In the genomic region with DNA sequence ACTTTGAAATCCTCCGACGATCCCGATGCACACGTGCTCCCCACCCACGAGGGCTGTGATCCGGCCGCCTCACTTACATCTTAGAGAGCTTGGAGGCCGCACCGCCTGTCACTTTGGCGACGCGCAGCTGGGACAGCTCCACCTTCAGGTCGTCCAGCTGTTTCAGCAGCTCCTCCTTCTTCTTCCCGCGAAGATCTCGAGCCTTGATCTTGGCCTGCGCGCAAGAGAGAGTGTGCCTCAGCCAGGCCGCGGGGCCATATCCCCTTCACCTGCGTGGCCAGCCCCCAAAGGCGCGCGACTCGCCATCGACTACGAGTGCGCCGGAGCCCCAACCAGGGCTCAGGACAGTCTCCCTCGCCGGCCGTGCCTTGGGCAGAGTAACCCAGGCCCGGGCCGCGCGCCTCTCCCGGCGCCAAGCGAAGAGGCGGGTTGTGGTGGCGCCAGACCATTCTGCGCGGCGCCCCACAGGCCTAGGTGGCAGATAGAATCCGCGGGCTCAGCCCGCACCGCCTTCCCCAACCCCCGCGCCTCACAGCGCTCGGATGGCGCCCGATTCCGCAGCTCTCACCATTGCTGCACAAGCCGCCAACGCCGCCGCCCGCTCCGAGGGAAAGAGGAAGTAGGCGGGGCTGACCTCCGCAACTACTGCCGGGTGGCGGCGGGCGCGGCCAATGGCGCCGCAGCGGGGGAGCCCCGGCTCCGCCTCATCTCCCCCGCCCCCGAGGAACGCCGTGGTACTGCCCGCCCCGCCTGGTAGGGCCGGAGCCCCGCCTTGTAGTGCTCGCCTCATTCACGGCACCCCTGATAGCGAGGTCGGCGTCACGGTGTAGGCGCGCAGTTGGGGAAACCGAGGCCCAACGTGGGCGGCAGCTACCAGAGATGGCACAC, we compare ENCODE assay signal across 8 cellular contexts. TPM values are rescaled to one million over a fixed set of nuclear protein-coding genes. Genes with fewer than 3 reads are reported as not detected.
DNase-seq lines count a peak whose midpoint lies in the region; ATAC-seq and TF ChIP-seq lines count a peak whose summit lies in the region.

A gene (plus strand): TSS at position 789 of the 888 bp plus-strand sequence. CDS start 7,161 bp downstream, outside the sequence.
A gene (minus strand): TSS at position 616 of the 888 bp plus-strand sequence. CDS start 45 bp downstream, at position 571.

- H3K9me3 Mint-ChIP-seq in activated T-cell treated with anti-CD3 and anti-CD28 coated beads, Interleukin-2, amount 50 U/mL, for 24 hours: no peaks in the 10 kb centered on the region

- DNase-seq in DMS79 treated with DMSO at 0.1 percent for 48 hours (lab: John Stamatoyannopoulos, UW): peak; percentile 92
- peak; percentile 96 for DNase-seq in activated T-cell treated with anti-CD3 and anti-CD28 coated beads, Interleukin-2, amount 50 U/mL, for 24 hours
- DNase-seq in erythroblast (lab: John Stamatoyannopoulos, UW): peak; percentile 97 to 98
- peak; percentile 89 for DNase-seq in stimulated activated CD8-positive, alpha-beta memory T cell treated with anti-CD3 and anti-CD28 coated beads, Interleukin-7, amount 100 ng/mL, for 24 hours (ENCODE audit: low read depth)

- H3K4me2 ChIP-seq in KMS-11: peak within 1 kb of the TSS; percentile 96

- H3K27ac ChIP-seq in KMS-11: peak within 1 kb of the TSS; percentile 95
- peak within 1 kb of the TSS; percentile 74 for H3K27ac ChIP-seq in muscle layer of colon (ENCODE audit: low read depth, low read length)

- no peak within 1 kb of the TSS for H3K4me3 ChIP-seq in KMS-11 (IDR thresholded peaks at IDR 0.05; ENCODE audit: insufficient read depth, low read depth, low read length)
- peak within 1 kb of the TSS; percentile 84 to 93 for H3K4me3 ChIP-seq in muscle layer of colon (ENCODE audit: low read depth in 1 of 2, low read length in 2 of 2)

- peaks cover 18% of the 10 kb centered on the region for H3K4me1 ChIP-seq in KMS-11 (ENCODE audit: low read depth, poor library complexity, severe bottlenecking)
- peaks cover 15% of the 10 kb centered on the region for H3K4me1 ChIP-seq in muscle layer of colon (ENCODE audit: insufficient read depth, low read length)

- H3K36me3 ChIP-seq in KMS-11 (ENCODE audit: insufficient read depth) (peaks cover 6% of the 10 kb centered on the region; the same call in 1 of the 2 replicates), muscle layer of colon (ENCODE audit: insufficient read depth, low read length) (peaks cover 37% of the 10 kb centered on the region)

- no peaks in the 10 kb centered on the region for H3K9me3 ChIP-seq in muscle layer of colon (ENCODE audit: low read length)

- peak within 1 kb of the TSS; percentile 92 for H3K4me3 Mint-ChIP-seq in activated T-cell treated with anti-CD3 and anti-CD28 coated beads, Interleukin-2, amount 50 U/mL, for 24 hours

- TF ChIP-seq POLR2A in erythroblast (IDR thresholded peaks at IDR 0.05; ENCODE audit: low read length): peak; percentile 91

- H3K9ac ChIP-seq in KMS-11 (peak within 1 kb of the TSS; percentile 99), muscle layer of colon (ENCODE audit: low read length) (peak within 1 kb of the TSS; percentile 86)

- no peaks in the 10 kb centered on the region for H3K27me3 Mint-ChIP-seq in activated T-cell treated with anti-CD3 and anti-CD28 coated beads, Interleukin-2, amount 50 U/mL, for 24 hours

- peaks cover 28% of the 10 kb centered on the region for H3K79me2 ChIP-seq in KMS-11 (ENCODE audit: insufficient read depth, low read depth)

- H3K27ac Mint-ChIP-seq in activated T-cell treated with anti-CD3 and anti-CD28 coated beads, Interleukin-2, amount 50 U/mL, for 24 hours: peak within 1 kb of the TSS; percentile 98

- H3K4me1 Mint-ChIP-seq in activated T-cell treated with anti-CD3 and anti-CD28 coated beads, Interleukin-2, amount 50 U/mL, for 24 hours (ENCODE audit: low read depth): peaks cover 50% of the 10 kb centered on the region

- ATAC-seq in GM21786 (IDR thresholded peaks at IDR 0.05; ENCODE audit: unreplicated experiment): peak; percentile 90

- no peaks in the 10 kb centered on the region for H3K27me3 ChIP-seq in KMS-11 (ENCODE audit: insufficient read depth, low read depth)
- H3K27me3 ChIP-seq in muscle layer of colon (ENCODE audit: control insufficient read depth in 1 of 2, insufficient read depth in 2 of 2, low read length in 2 of 2): no peaks in the 10 kb centered on the region

- peak within 1 kb of the TSS; percentile 75 for H2AFZ ChIP-seq in KMS-11 (ENCODE audit: low read depth)

- H3K36me3 Mint-ChIP-seq in activated T-cell treated with anti-CD3 and anti-CD28 coated beads, Interleukin-2, amount 50 U/mL, for 24 hours (ENCODE audit: low read depth): peaks cover 59% of the 10 kb centered on the region

- H4K20me1 ChIP-seq in KMS-11 (ENCODE audit: insufficient read depth): peaks cover 15% of the 10 kb centered on the region; the same call in 1 of the 2 replicates

- TF ChIP-seq CTCF in KMS-11 (conservative IDR thresholded peaks at IDR 0.05; ENCODE audit: low read depth, low read length): peak; percentile 21; the same call in 1 of the 2 replicates

TF ChIP-seq in PFSK-1, 5 proteins besides CTCF, POLR2A, EP300 and RAD21:
- TF ChIP-seq FOXP2 (optimal IDR thresholded peaks at IDR 0.05; ENCODE audit: borderline replicate concordance, extremely low read depth, extremely low read length, insufficient read depth) (no peak), TAF1 (IDR thresholded peaks at IDR 0.05; ENCODE audit: borderline replicate concordance, insufficient read depth, low read length) (peak; percentile 96), POLR2AphosphoS5 (IDR thresholded peaks at IDR 0.05; ENCODE audit: low read depth, low read length) (peak; percentile 91), SIN3A (IDR thresholded peaks at IDR 0.05; ENCODE audit: borderline replicate concordance, insufficient read depth, low read length) (no peak)
- TF ChIP-seq, protein P1, sequence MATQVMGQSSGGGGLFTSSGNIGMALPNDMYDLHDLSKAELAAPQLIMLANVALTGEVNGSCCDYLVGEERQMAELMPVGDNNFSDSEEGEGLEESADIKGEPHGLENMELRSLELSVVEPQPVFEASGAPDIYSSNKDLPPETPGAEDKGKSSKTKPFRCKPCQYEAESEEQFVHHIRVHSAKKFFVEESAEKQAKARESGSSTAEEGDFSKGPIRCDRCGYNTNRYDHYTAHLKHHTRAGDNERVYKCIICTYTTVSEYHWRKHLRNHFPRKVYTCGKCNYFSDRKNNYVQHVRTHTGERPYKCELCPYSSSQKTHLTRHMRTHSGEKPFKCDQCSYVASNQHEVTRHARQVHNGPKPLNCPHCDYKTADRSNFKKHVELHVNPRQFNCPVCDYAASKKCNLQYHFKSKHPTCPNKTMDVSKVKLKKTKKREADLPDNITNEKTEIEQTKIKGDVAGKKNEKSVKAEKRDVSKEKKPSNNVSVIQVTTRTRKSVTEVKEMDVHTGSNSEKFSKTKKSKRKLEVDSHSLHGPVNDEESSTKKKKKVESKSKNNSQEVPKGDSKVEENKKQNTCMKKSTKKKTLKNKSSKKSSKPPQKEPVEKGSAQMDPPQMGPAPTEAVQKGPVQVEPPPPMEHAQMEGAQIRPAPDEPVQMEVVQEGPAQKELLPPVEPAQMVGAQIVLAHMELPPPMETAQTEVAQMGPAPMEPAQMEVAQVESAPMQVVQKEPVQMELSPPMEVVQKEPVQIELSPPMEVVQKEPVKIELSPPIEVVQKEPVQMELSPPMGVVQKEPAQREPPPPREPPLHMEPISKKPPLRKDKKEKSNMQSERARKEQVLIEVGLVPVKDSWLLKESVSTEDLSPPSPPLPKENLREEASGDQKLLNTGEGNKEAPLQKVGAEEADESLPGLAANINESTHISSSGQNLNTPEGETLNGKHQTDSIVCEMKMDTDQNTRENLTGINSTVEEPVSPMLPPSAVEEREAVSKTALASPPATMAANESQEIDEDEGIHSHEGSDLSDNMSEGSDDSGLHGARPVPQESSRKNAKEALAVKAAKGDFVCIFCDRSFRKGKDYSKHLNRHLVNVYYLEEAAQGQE (IDR thresholded peaks at IDR 0.05; ENCODE audit: insufficient read depth in 1 of 2, low read depth in 2 of 2, low read length in 2 of 2): peak in 1 of 2 experiments; percentile 69; a peak in 1 of 4 replicates

RNA-seq across cellular contexts. Expression of the first gene that starts in this region (rescaled TPM):
- polyA plus RNA-seq in PFSK-1 (2012; ENCODE audit: insufficient read length, low read depth): 85.2 TPM

RNA-seq across cellular contexts. Expression of the second gene that starts in this region (rescaled TPM):
- 3,407 TPM for polyA plus RNA-seq in PFSK-1 (2012; ENCODE audit: insufficient read length, low read depth)
